Comparison of ENCODE assay signal across 10 cellular contexts in the genomic region with DNA sequence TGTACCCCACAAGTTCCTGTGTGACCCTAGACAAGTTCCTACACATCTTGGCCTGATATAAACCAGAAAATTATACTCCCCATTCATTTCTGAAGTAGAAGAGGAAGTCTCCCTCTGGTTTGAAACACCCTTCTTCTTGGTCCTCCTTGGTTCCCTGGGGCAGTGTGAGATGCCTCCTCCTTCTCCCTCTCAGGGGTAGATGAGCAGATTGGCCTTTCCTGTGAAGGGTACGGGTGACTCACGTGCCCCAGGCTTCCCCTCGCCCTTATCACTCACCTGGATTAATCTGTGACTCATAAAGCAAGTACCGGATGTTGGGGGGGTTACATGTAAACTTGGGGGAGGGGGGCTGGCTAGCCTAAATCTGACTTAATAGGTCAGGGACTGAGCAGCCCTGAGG. TPM values are rescaled to one million over a fixed set of nuclear protein-coding genes. Genes with fewer than 3 reads are reported as not detected.
DNase-seq lines count a peak whose midpoint lies in the region; ATAC-seq, FAIRE-seq and TF ChIP-seq lines count a peak whose summit lies in the region.
"Had no signal": no experiment of that assay in that cellular context is flagged by ENCODE, and none has a peak within 500 bp of the region (broad histone marks: within the 10 kb centered on the region; RNA-seq: fewer than 3 reads in every experiment).

No MANE protein-coding gene starts in this region.

- H3K9me1 ChIP-seq in K562 (ENCODE audit: control insufficient read depth, insufficient read depth, low read length), result no peaks in the 10 kb centered on the region

- TF ChIP-seq POLR2A in K562 (conservative IDR thresholded peaks at IDR 0.05), result no peak

- H3K27me3 ChIP-seq in K562 (ENCODE audit: control insufficient read depth in 2 of 2, insufficient read depth in 2 of 2, low read length in 2 of 2), result no peaks in the 10 kb centered on the region

- H3K4me1 ChIP-seq in K562 (replicated peaks in 1 of 2; ENCODE audit: control insufficient read depth in 2 of 2, insufficient read depth in 2 of 2, low read length in 2 of 2), result peaks cover under 1 to 7% of the 10 kb centered on the region in 2 experiments; a peak in 4 of 5 replicates

- intact Hi-C loops in K562 (cut with micrococcal nuclease), result loop anchor here (10.0 kb wide), 1 partner anchor 174 kb away; no protein-coding TSS in a partner anchor

- H4K20me1 ChIP-seq in K562 (replicated peaks; ENCODE audit: control insufficient read depth, insufficient read depth, low read length), result no peaks in the 10 kb centered on the region

- peaks cover 33% of the 10 kb centered on the region; the same call in 2 of the 3 replicates for H3K36me3 ChIP-seq in K562 (ENCODE audit: control insufficient read depth, insufficient read depth, low read length)

- H3K4me1 Mint-ChIP-seq in T-helper 17 cell, result peaks cover 56% of the 10 kb centered on the region

- WGBS in K562 (ENCODE audit: insufficient coverage, low coverage, missing lambda C conversion rate), result 5% methylated on average over 3 of the region's 4 CpGs

- TF ChIP-seq CTCF in K562 (IDR thresholded peaks at IDR 0.05 in 2 of 3, conservative IDR thresholded peaks at IDR 0.05 in 1 of 3; ENCODE audit: insufficient read depth in 2 of 3, low read depth in 1 of 3, low read length in 3 of 3), result no peak

- no peaks in the 10 kb centered on the region for H3K27me3 Mint-ChIP-seq in T-helper 17 cell

- BruUV-seq in K562 (replicated peaks; lab: Mats Ljungman, UMichigan), result no TSS peak

- H3K79me2 ChIP-seq in K562 (ENCODE audit: control insufficient read depth, insufficient read depth, low read length), result no peaks in the 10 kb centered on the region

- in situ Hi-C loops in K562 (cut with MboI), result no loop called here

- DNase-seq in T-helper 17 cell, result peak; percentile 32 to 64 (median 32)
- peak in 2 of 4 experiments; percentile 41 to 44 for DNase-seq in K562 (ENCODE audit: extremely low read depth in 1 of 4, low spot score in 3 of 4)
- peak; percentile 27 to 64 (median 36) for DNase-seq in stimulated activated CD4-positive, alpha-beta T cell treated with anti-CD3 and anti-CD28 coated beads, TNF-alpha, amount 100 ng/mL, for 24 hours (ENCODE audit: low read depth in 3 of 3)
- DNase-seq in NCI-H1048 (lab: John Stamatoyannopoulos, UW), result no peak

- no peaks in the 10 kb centered on the region for H3K36me3 Mint-ChIP-seq in T-helper 17 cell (ENCODE audit: low read depth)

- CTCF ChIA-PET in K562 (lab: Yijun Ruan, JAX; ENCODE audit: low intra/inter-chr PET ratio), result no interaction called here

- FAIRE-seq in K562 (lab: Jason Lieb, UNC), result peak; percentile 46
- FAIRE-seq: islet of Langerhans had no signal

- no peak overlapping the region for H3K4me2 ChIP-seq in K562 (ENCODE audit: insufficient read depth, low read length)
- H3K4me2 ChIP-seq: KMS-11 had no signal

- no peak overlapping the region for H3K27ac ChIP-seq in K562 (ENCODE audit: extremely low read depth, low read depth, low read length)
- H3K27ac ChIP-seq: KMS-11 had no signal

- ATAC-seq in GM21390 (IDR thresholded peaks at IDR 0.05; ENCODE audit: unreplicated experiment) (peak; percentile 60), T-helper 17 cell (peak; percentile 82), K562 (peak; percentile 29; the same call in 2 of the 3 replicates), HG02798 (IDR thresholded peaks at IDR 0.05; ENCODE audit: poor library complexity, unreplicated experiment) (no peak), GM18520 (IDR thresholded peaks at IDR 0.05; ENCODE audit: unreplicated experiment) (no peak), HG03108 (IDR thresholded peaks at IDR 0.05; ENCODE audit: unreplicated experiment) (no peak)

- POLR2A ChIA-PET in K562 (lab: Yijun Ruan, JAX), result interaction anchor here (0.7 to 1.1 kb wide), 3 partner anchors 9 to 153 kb away, joined by 3 read pairs; no protein-coding TSS in a partner anchor

- H3K9ac ChIP-seq in K562 (ENCODE audit: insufficient read depth in 1 of 2, low read depth in 2 of 2, low read length in 2 of 2), result no peak overlapping the region; a peak in 1 of 4 replicates
- H3K9ac ChIP-seq: KMS-11 had no signal

- no peak for TF ChIP-seq EP300 in K562 (IDR thresholded peaks at IDR 0.05; ENCODE audit: low read length)

- no peak overlapping the region for H3K4me3 ChIP-seq in K562

- peak overlapping the region; percentile 98 for H3K27ac Mint-ChIP-seq in T-helper 17 cell

- H3K9me3 ChIP-seq in T-helper 17 cell (ENCODE audit: control insufficient read depth, low read length, poor library complexity, severe bottlenecking) (no peaks in the 10 kb centered on the region), K562 (replicated peaks; ENCODE audit: control insufficient read depth, insufficient read depth, low read depth, low read length) (no peaks in the 10 kb centered on the region)

- peak overlapping the region; percentile 75 for H3K4me3 Mint-ChIP-seq in T-helper 17 cell

- no peak overlapping the region for H2AFZ ChIP-seq in K562 (ENCODE audit: low read depth, low read length)

- TF ChIP-seq RAD21 in K562 (CRISPR knock-in tag; conservative IDR thresholded peaks at IDR 0.05 in 1 of 2, IDR thresholded peaks at IDR 0.05 in 1 of 2), result no peak

TF ChIP-seq in K562, 482 proteins besides CTCF, POLR2A, EP300 and RAD21 (continues in another document):
- TF ChIP-seq PHTF2 (CRISPR knock-in tag; IDR thresholded peaks at IDR 0.05) (no peak), ZNF699 (CRISPR knock-in tag; IDR thresholded peaks at IDR 0.05; ENCODE audit: insufficient replicate concordance) (no peak), PML (IDR thresholded peaks at IDR 0.05; ENCODE audit: low read length) (no peak), BRF1 (IDR thresholded peaks at IDR 0.05; ENCODE audit: borderline replicate concordance, extremely low read depth, insufficient read length) (no peak)

RNA-seq across cellular contexts. Expression of a gene that starts 11.1 kb away (rescaled TPM):
- 100 to 1,000 TPM; 206 to 225 TPM for total RNA-seq in T-helper 17 cell
- 13.3 and 46.7 TPM in 2 replicates for total RNA-seq in K562 (2011; cell fraction: chromatin; rRNA removed; ENCODE audit: low replicate concordance)
- 57.8 and 76.0 TPM in 2 replicates for total RNA-seq in K562 (2011; cell fraction: nucleolus; rRNA removed)
- total RNA-seq in K562 (2011; cell fraction: nucleoplasm; rRNA removed), result 30.8 and 35.2 TPM in 2 replicates
- 17.6 and 26.9 TPM in 2 replicates for total RNA-seq in K562 (2014; rRNA removed)
- 11.1 and 12.8 TPM in 2 replicates for total RNA-seq in K562 (2014; rRNA removed; fragmentation: Illumina TruSeq; extraction: Trizol)
- 13.3 and 15.1 TPM in 2 replicates for total RNA-seq in K562 (2015; rRNA removed; fragmentation: Illumina TruSeq; extraction: Trizol)
- 25.5 and 27.1 TPM in 2 replicates for total RNA-seq in K562 (2021)
- polyA plus RNA-seq in K562 (2011; rRNA removed), result 25.8 and 31.5 TPM in 2 replicates
- polyA plus RNA-seq in K562 (2011; cell fraction: cytosol; rRNA removed), result 51.7 and 150 TPM in 2 replicates
- 29.5 and 64.4 TPM in 2 replicates for polyA plus RNA-seq in K562 (2011; cell fraction: nucleus; rRNA removed)
- polyA plus RNA-seq in K562 (2012), result 11.3 and 35.0 TPM in 2 replicates
- 25.0 and 30.0 TPM in 2 replicates for polyA plus RNA-seq in K562 (2014; fragmentation: Illumina TruSeq; extraction: Trizol)
- 1 to 10 TPM; 4.2 to 6.0 TPM for polyA plus RNA-seq in K562 (2014; fragmentation: Nextera tagmentation; extraction: Ambion mirVana)
- 25.3 and 29.9 TPM in 2 replicates for polyA plus RNA-seq in K562 (2014; rRNA removed)
- polyA minus RNA-seq in K562 (2011; rRNA and poly(A)+ RNA removed), result 12.9 and 30.5 TPM in 2 replicates
- 34.6 and 39.6 TPM in 2 replicates for polyA minus RNA-seq in K562 (2011; cell fraction: cytosol; rRNA and poly(A)+ RNA removed)
- polyA minus RNA-seq in K562 (2011; cell fraction: nucleus; rRNA and poly(A)+ RNA removed), result 6.3 and 7.5 TPM in 2 replicates

RNA-seq across cellular contexts. Expression of a gene that starts 15.3 kb away (rescaled TPM):
- total RNA-seq in T-helper 17 cell, result 10 to 100 TPM; 32.4 to 34.6 TPM
- 80.3 and 225 TPM in 2 replicates for total RNA-seq in K562 (2011; cell fraction: chromatin; rRNA removed; ENCODE audit: low replicate concordance)
- 122 and 123 TPM in 2 replicates for total RNA-seq in K562 (2011; cell fraction: nucleolus; rRNA removed)
- total RNA-seq in K562 (2011; cell fraction: nucleoplasm; rRNA removed), result 77.3 and 80.3 TPM in 2 replicates
- total RNA-seq in K562 (2014; rRNA removed), result 23.0 and 37.0 TPM in 2 replicates
- total RNA-seq in K562 (2014; rRNA removed; fragmentation: Illumina TruSeq; extraction: Trizol), result 23.0 and 27.0 TPM in 2 replicates
- total RNA-seq in K562 (2015; rRNA removed; fragmentation: Illumina TruSeq; extraction: Trizol), result 29.8 and 31.0 TPM in 2 replicates
- 58.9 and 61.1 TPM in 2 replicates for total RNA-seq in K562 (2021)
- 23.5 and 42.1 TPM in 2 replicates for polyA plus RNA-seq in K562 (2011; rRNA removed)
- polyA plus RNA-seq in K562 (2011; cell fraction: cytosol; rRNA removed), result 21.5 and 30.8 TPM in 2 replicates
- 106 and 124 TPM in 2 replicates for polyA plus RNA-seq in K562 (2011; cell fraction: nucleus; rRNA removed)
- 25.7 and 37.3 TPM in 2 replicates for polyA plus RNA-seq in K562 (2012)
- polyA plus RNA-seq in K562 (2014; fragmentation: Illumina TruSeq; extraction: Trizol), result 49.9 and 51.2 TPM in 2 replicates
- polyA plus RNA-seq in K562 (2014; fragmentation: Nextera tagmentation; extraction: Ambion mirVana), result 1 to 10 TPM; 7.7 to 9.4 TPM
- polyA plus RNA-seq in K562 (2014; rRNA removed), result 33.5 and 35.0 TPM in 2 replicates
- 24.9 and 28.2 TPM in 2 replicates for polyA minus RNA-seq in K562 (2011; rRNA and poly(A)+ RNA removed)
- 21.5 and 28.5 TPM in 2 replicates for polyA minus RNA-seq in K562 (2011; cell fraction: cytosol; rRNA and poly(A)+ RNA removed)
- 39.3 and 50.3 TPM in 2 replicates for polyA minus RNA-seq in K562 (2011; cell fraction: nucleus; rRNA and poly(A)+ RNA removed)

RNA-seq across cellular contexts. Expression of a gene that starts 56.1 kb away (rescaled TPM):
- total RNA-seq in T-helper 17 cell (1 to 10 TPM in 1 of 2 donors, under 1 TPM in 1; 0.31 to 1.2 TPM), K562 (2014; rRNA removed) (not detected in 2 replicates), K562 (2014; rRNA removed; fragmentation: Illumina TruSeq; extraction: Trizol) (0.06 TPM in 1 of 2 replicates, not detected in the other), K562 (2015; rRNA removed; fragmentation: Illumina TruSeq; extraction: Trizol) (not detected in 2 replicates), K562 (2021) (0.04 and 0.13 TPM in 2 replicates)
- total RNA-seq in K562 (2011; cell fraction: chromatin; rRNA removed; ENCODE audit: low replicate concordance), result 0.70 and 1.6 TPM in 2 replicates
- 0.50 and 1.3 TPM in 2 replicates for total RNA-seq in K562 (2011; cell fraction: nucleolus; rRNA removed)
- 1.3 and 2.0 TPM in 2 replicates for total RNA-seq in K562 (2011; cell fraction: nucleoplasm; rRNA removed)
- polyA plus RNA-seq in K562 (2011; rRNA removed) (0.50 and 0.53 TPM in 2 replicates), K562 (2014; fragmentation: Illumina TruSeq; extraction: Trizol) (0.07 and 0.15 TPM in 2 replicates), K562 (2014; fragmentation: Nextera tagmentation; extraction: Ambion mirVana) (under 1 TPM in 1 of 2 experiments, not detected in 1; 0.11 TPM), K562 (2014; rRNA removed) (0.04 and 0.46 TPM in 2 replicates)
- polyA plus RNA-seq in K562 (2011; cell fraction: cytosol; rRNA removed), result 0.25 and 1.5 TPM in 2 replicates
- polyA plus RNA-seq in K562 (2011; cell fraction: nucleus; rRNA removed), result 1.5 and 1.9 TPM in 2 replicates
- polyA plus RNA-seq in K562 (2012), result 0.17 and 0.66 TPM in 2 replicates
- 0.18 and 0.81 TPM in 2 replicates for polyA minus RNA-seq in K562 (2011; rRNA and poly(A)+ RNA removed)
- not detected in 2 replicates for polyA minus RNA-seq in K562 (2011; cell fraction: cytosol; rRNA and poly(A)+ RNA removed)
- polyA minus RNA-seq in K562 (2011; cell fraction: nucleus; rRNA and poly(A)+ RNA removed), result 0.22 TPM in 1 of 2 replicates, not detected in the other

Comparison
In these comparisons a context has a peak if more than half of its experiments do, and no peak if none do; other contexts are left out.
1. ATAC-seq: peak in GM21390 (single experiment), T-helper 17 cell (single experiment) and K562 (single experiment); none in HG02798 (single experiment), GM18520 (single experiment) and HG03108 (single experiment).